Comparison of ENCODE assay signal across 11 cellular contexts in genomic region chr1:206694151-206694550, GRCh38. TPM values are rescaled to one million over a fixed set of nuclear protein-coding genes. Genes with fewer than 3 reads are reported as not detected.
A peak's percentile ranks its signal among the peaks of the same experiment; 100 is the strongest.
DNase-seq lines count a peak whose midpoint lies in the region; ATAC-seq, FAIRE-seq and TF ChIP-seq lines count a peak whose summit lies in the region.
"Had no signal": no experiment of that assay in that cellular context is flagged by ENCODE, and none has a peak within 500 bp of the region (broad histone marks: within the 10 kb centered on the region; RNA-seq: fewer than 3 reads in every experiment).

No MANE protein-coding gene starts in this region.

- no peak for TF ChIP-seq CTCF in left ventricle myocardium inferior (IDR thresholded peaks at IDR 0.05; ENCODE audit: borderline replicate concordance)
- no peak for TF ChIP-seq CTCF in kidney (IDR thresholded peaks at IDR 0.05; ENCODE audit: borderline replicate concordance, extremely low read depth, insufficient read depth)
- TF ChIP-seq CTCF in parathyroid adenoma (IDR thresholded peaks at IDR 0.05), result no peak
- TF ChIP-seq CTCF in dorsolateral prefrontal cortex (IDR thresholded peaks at IDR 0.05 in 54 of 56, conservative IDR thresholded peaks at IDR 0.05 in 2 of 56; ENCODE audit: low read depth in 1 of 56, partially characterized antibody in 56 of 56), result no peak

- H3K4me3 ChIP-seq in left ventricle myocardium inferior (peak overlapping the region; percentile 46), kidney (ENCODE audit: low read length in 2 of 2) (peak overlapping the region in 1 of 2 donors; percentile 2), parathyroid adenoma (ENCODE audit: low read depth, low read length) (no peak overlapping the region), aorta (ENCODE audit: low read length in 2 of 2) (no peak overlapping the region), dorsolateral prefrontal cortex (no peak overlapping the region)

- no peak overlapping the region for H2AFZ ChIP-seq in parathyroid adenoma

- peak overlapping the region; percentile 6 for H3K4me2 ChIP-seq in parathyroid adenoma (ENCODE audit: low read length)

- H3K79me2 ChIP-seq in parathyroid adenoma, result peaks cover 55% of the 10 kb centered on the region

- ATAC-seq in left ventricle myocardium superior (no peak), aorta (ENCODE audit: low FRiP score) (no peak)

- H3K9ac ChIP-seq in kidney (ENCODE audit: low read length in 2 of 2) (peak overlapping the region in 1 of 2 donors; percentile 78), parathyroid adenoma (no peak overlapping the region)

- H3K27me3 ChIP-seq in left ventricle myocardium inferior (ENCODE audit: low read depth) (no peaks in the 10 kb centered on the region), parathyroid adenoma (ENCODE audit: control insufficient read depth, insufficient read depth, low read length) (no peaks in the 10 kb centered on the region), aorta (ENCODE audit: control insufficient read depth in 1 of 2, insufficient read depth in 2 of 2, low read length in 1 of 2) (no peaks in the 10 kb centered on the region), dorsolateral prefrontal cortex (no peaks in the 10 kb centered on the region)

- H3K36me3 ChIP-seq in left ventricle myocardium inferior (peaks cover 8% of the 10 kb centered on the region), kidney (ENCODE audit: control insufficient read depth in 1 of 2, insufficient read depth in 2 of 2, low read length in 2 of 2) (no peaks in the 10 kb centered on the region), parathyroid adenoma (ENCODE audit: control insufficient read depth, insufficient read depth, low read length) (no peaks in the 10 kb centered on the region), aorta (ENCODE audit: control insufficient read depth in 1 of 2, insufficient read depth in 2 of 2, low read length in 1 of 2) (no peaks in the 10 kb centered on the region)

- H3K4me1 ChIP-seq in left ventricle myocardium inferior, result peaks cover 100% of the 10 kb centered on the region
- peaks cover 82 to 86% of the 10 kb centered on the region in 2 donors for H3K4me1 ChIP-seq in kidney (ENCODE audit: control insufficient read depth in 1 of 2, insufficient read depth in 1 of 2, low read depth in 1 of 2, low read length in 2 of 2)
- H3K4me1 ChIP-seq in parathyroid adenoma, result peaks cover 42% of the 10 kb centered on the region
- peaks cover 13 to 18% of the 10 kb centered on the region in 2 donors for H3K4me1 ChIP-seq in aorta (ENCODE audit: control insufficient read depth in 1 of 2, insufficient read depth in 2 of 2, low read length in 2 of 2)

- no peak for FAIRE-seq in kidney (lab: Jason Lieb, UNC)

- H3K9me3 ChIP-seq in left ventricle myocardium inferior (replicated peaks), result no peaks in the 10 kb centered on the region
- no peaks in the 10 kb centered on the region for H3K9me3 ChIP-seq in kidney (ENCODE audit: control insufficient read depth in 1 of 2, low read length in 2 of 2)
- no peaks in the 10 kb centered on the region for H3K9me3 ChIP-seq in parathyroid adenoma (ENCODE audit: control insufficient read depth, low read length)
- H3K9me3 ChIP-seq in aorta (ENCODE audit: control insufficient read depth, low read length), result no peaks in the 10 kb centered on the region

- H3K27ac ChIP-seq in left ventricle myocardium inferior (replicated peaks) (peak overlapping the region; percentile 97), kidney (ENCODE audit: low read depth in 2 of 2, low read length in 2 of 2) (peak overlapping the region; percentile 89 to 92), parathyroid adenoma (no peak overlapping the region), aorta (ENCODE audit: low read depth in 1 of 2, low read length in 2 of 2) (peak overlapping the region; percentile 17 to 74), dorsolateral prefrontal cortex (peak overlapping the region in 15 of 59 donors; percentile 13 to 82 (median 56))

- intact Hi-C loops in left ventricle myocardium inferior (cut with micrococcal nuclease), result no loop called here
- intact Hi-C loops in left ventricle myocardium superior (cut with micrococcal nuclease), result no loop called here
- intact Hi-C loops in kidney (cut with DNase I), result no loop called here
- intact Hi-C loops in aorta (cut with DNase I), result no loop called here
- intact Hi-C loops in dorsolateral prefrontal cortex (cut with DNase I), result no loop called here

- DNase-seq in left ventricle myocardium inferior (no peak), left ventricle myocardium superior (no peak), kidney (no peak), aorta (no peak), foreskin melanocyte (no peak), hippocampal formation (lab: John Stamatoyannopoulos, UW) (no peak), dorsolateral prefrontal cortex (no peak)
- DNase-seq: erythroblast, MV-4-11, naive B cell had no signal

- 8 to 18% methylated on average over 3 of the region's 3 CpGs for WGBS in aorta, 2 donors

RNA-seq across cellular contexts. Expression of gene MAPKAPK2, which starts 9.4 kb away (rescaled TPM):
- total RNA-seq in left ventricle myocardium inferior (215 TPM), left ventricle myocardium superior (228 TPM), kidney (113 TPM), aorta (100 to 1,000 TPM in 1 of 2 donors, 10 to 100 TPM in 1; 81.3 to 117 TPM), dorsolateral prefrontal cortex (10 to 100 TPM; 15.8 to 65.6 (median 28.3) TPM)
- polyA plus RNA-seq in kidney (ENCODE audit: insufficient read depth, low read depth, low replicate concordance) (84.5 TPM), aorta (10 to 100 TPM; 40.2 to 54.1 TPM)

RNA-seq across cellular contexts. Expression of gene DYRK3, which starts 58.8 kb away (rescaled TPM):
- 26.6 TPM for total RNA-seq in left ventricle myocardium inferior
- 22.2 TPM for total RNA-seq in left ventricle myocardium superior
- total RNA-seq in kidney, result 12.7 TPM
- polyA plus RNA-seq in kidney (ENCODE audit: insufficient read depth, low read depth, low replicate concordance), result 3.5 TPM
- total RNA-seq in aorta, result 10 to 100 TPM in 1 of 2 donors, 1 to 10 TPM in 1; 8.2 to 10.7 TPM
- 1 to 10 TPM; 2.8 to 4.2 TPM for polyA plus RNA-seq in aorta
- total RNA-seq in dorsolateral prefrontal cortex, result 10 to 100 TPM in 3 of 120 experiments, 1 to 10 TPM in 117; 2.4 to 12.2 (median 5.3) TPM
